20 cellular contexts compared by ENCODE assay signal in the genomic region with DNA sequence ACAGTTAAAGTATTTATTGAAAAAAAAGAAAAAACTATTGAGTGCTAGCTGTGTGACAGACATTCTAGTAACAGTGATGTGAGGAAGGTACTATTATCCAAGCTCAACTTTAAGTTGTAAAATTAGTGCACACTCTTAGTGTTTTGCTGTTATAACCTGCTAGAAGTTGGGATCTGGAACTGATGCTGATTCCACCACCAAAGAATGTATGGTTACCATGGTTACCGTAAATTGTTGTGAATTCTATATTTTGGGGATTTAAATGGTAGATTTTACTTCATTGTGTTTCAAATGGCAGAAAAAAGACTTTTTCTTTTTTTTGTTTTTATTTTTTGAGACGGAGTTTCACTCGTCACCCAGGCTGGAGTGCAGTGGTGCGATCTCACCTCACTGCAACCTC. TPM values are rescaled to one million over a fixed set of nuclear protein-coding genes. Genes with fewer than 3 reads are reported as not detected.
DNase-seq lines count a peak whose midpoint lies in the region; ATAC-seq and TF ChIP-seq lines count a peak whose summit lies in the region.
"Had no signal": no experiment of that assay in that cellular context is flagged by ENCODE, and none has a peak within 500 bp of the region (broad histone marks: within the 10 kb centered on the region; RNA-seq: fewer than 3 reads in every experiment).

No MANE protein-coding gene starts in this region.

- H3K27ac Mint-ChIP-seq in T-helper 17 cell (peak overlapping the region; percentile 54), mesothelial cell of epicardium (peak overlapping the region; percentile 34)
- no peak overlapping the region for H3K27ac Mint-ChIP-seq in stimulated activated naive B cell treated with anti-CD40 and anti-IgM and Interleukin-4, amounts not matched to agents 10 μg/mL and 1 μg/mL and 100 μg/mL, for 72 hours
- no peak overlapping the region for H3K27ac Mint-ChIP-seq in activated naive CD8-positive, alpha-beta T cell treated with anti-CD3 and anti-CD28 coated beads for 36 hours

- H3K27me3 Mint-ChIP-seq in T-helper 17 cell (no peaks in the 10 kb centered on the region), mesothelial cell of epicardium (ENCODE audit: low read depth) (no peaks in the 10 kb centered on the region)
- H3K27me3 Mint-ChIP-seq in stimulated activated naive B cell treated with anti-CD40 and anti-IgM and Interleukin-4, amounts not matched to agents 10 μg/mL and 1 μg/mL and 100 μg/mL, for 72 hours, result no peaks in the 10 kb centered on the region
- H3K27me3 Mint-ChIP-seq in activated naive CD8-positive, alpha-beta T cell treated with anti-CD3 and anti-CD28 coated beads for 36 hours, result no peaks in the 10 kb centered on the region

- H3K4me3 ChIP-seq in choroid plexus epithelial cell (ENCODE audit: low read depth, low read length), result no peak overlapping the region

- TF ChIP-seq CTCF in choroid plexus epithelial cell (conservative IDR thresholded peaks at IDR 0.05; ENCODE audit: low read depth, low read length) (no peak), mesothelial cell of epicardium (IDR thresholded peaks at IDR 0.05; ENCODE audit: unreplicated experiment) (no peak)

- DNase-seq in ELR (ENCODE audit: low read depth) (peak; percentile 53), T-helper 17 cell (no peak), choroid plexus epithelial cell (ENCODE audit: low read depth) (peak; percentile 50), mesothelial cell of epicardium (ENCODE audit: low spot score in 2 of 2, unreplicated experiment in 2 of 2) (no peak), iPS-NIHi7 (ENCODE audit: extremely low spot score) (no peak), NCI-H2029 treated with DMSO at 0.1 percent for 48 hours (lab: John Stamatoyannopoulos, UW) (no peak)
- no peak for DNase-seq in stimulated activated naive B cell treated with anti-CD40 and anti-IgM and Interleukin-4, amounts not matched to agents 10 μg/mL and 1 μg/mL and 100 μg/mL, for 72 hours
- DNase-seq in activated naive CD8-positive, alpha-beta T cell treated with anti-CD3 and anti-CD28 coated beads for 36 hours, result no peak
- DNase-seq: COR-L47, DMS153, Karpas-422, MM.1S, NCI-H1105, NCI-H187, NCI-H2171, NCI-H446 treated with DMSO at 0.1 percent for 48 hours, NCI-H748 treated with DMSO at 0.1 percent for 48 hours had no signal

- H3K36me3 Mint-ChIP-seq in T-helper 17 cell (ENCODE audit: low read depth) (no peaks in the 10 kb centered on the region), mesothelial cell of epicardium (no peaks in the 10 kb centered on the region)
- H3K36me3 Mint-ChIP-seq in stimulated activated naive B cell treated with anti-CD40 and anti-IgM and Interleukin-4, amounts not matched to agents 10 μg/mL and 1 μg/mL and 100 μg/mL, for 72 hours, result peaks cover 2 to 14% of the 10 kb centered on the region in 2 donors
- peaks cover 25% of the 10 kb centered on the region for H3K36me3 Mint-ChIP-seq in activated naive CD8-positive, alpha-beta T cell treated with anti-CD3 and anti-CD28 coated beads for 36 hours

- H3K9me3 Mint-ChIP-seq in mesothelial cell of epicardium, result no peaks in the 10 kb centered on the region
- no peaks in the 10 kb centered on the region for H3K9me3 Mint-ChIP-seq in stimulated activated naive B cell treated with anti-CD40 and anti-IgM and Interleukin-4, amounts not matched to agents 10 μg/mL and 1 μg/mL and 100 μg/mL, for 72 hours
- H3K9me3 Mint-ChIP-seq in activated naive CD8-positive, alpha-beta T cell treated with anti-CD3 and anti-CD28 coated beads for 36 hours, result no peaks in the 10 kb centered on the region
- H3K9me3 Mint-ChIP-seq: CD14-positive monocyte had no signal

- H3K4me3 Mint-ChIP-seq in T-helper 17 cell, result no peak overlapping the region
- no peak overlapping the region for H3K4me3 Mint-ChIP-seq in mesothelial cell of epicardium
- no peak overlapping the region for H3K4me3 Mint-ChIP-seq in stimulated activated naive B cell treated with anti-CD40 and anti-IgM and Interleukin-4, amounts not matched to agents 10 μg/mL and 1 μg/mL and 100 μg/mL, for 72 hours
- H3K4me3 Mint-ChIP-seq in activated naive CD8-positive, alpha-beta T cell treated with anti-CD3 and anti-CD28 coated beads for 36 hours, result no peak overlapping the region
- H3K4me3 Mint-ChIP-seq: CD14-positive monocyte had no signal

- no peaks in the 10 kb centered on the region for H3K9me3 ChIP-seq in T-helper 17 cell (ENCODE audit: control insufficient read depth, low read length, poor library complexity, severe bottlenecking)

- H3K4me1 Mint-ChIP-seq in T-helper 17 cell (peaks cover 45% of the 10 kb centered on the region), mesothelial cell of epicardium (peaks cover 45% of the 10 kb centered on the region)
- H3K4me1 Mint-ChIP-seq in stimulated activated naive B cell treated with anti-CD40 and anti-IgM and Interleukin-4, amounts not matched to agents 10 μg/mL and 1 μg/mL and 100 μg/mL, for 72 hours, result peaks cover 33 to 49% of the 10 kb centered on the region in 2 donors
- peaks cover 63% of the 10 kb centered on the region for H3K4me1 Mint-ChIP-seq in activated naive CD8-positive, alpha-beta T cell treated with anti-CD3 and anti-CD28 coated beads for 36 hours

- ATAC-seq in T-helper 17 cell, result no peak
- no peak for ATAC-seq in stimulated activated naive B cell treated with anti-CD40 and anti-IgM and Interleukin-4, amounts not matched to agents 10 μg/mL and 1 μg/mL and 100 μg/mL, for 72 hours (replicated peaks)
- ATAC-seq: Panc1, Right ventricle myocardium inferior had no signal

RNA-seq across cellular contexts. Expression of a gene that starts 5.3 kb away (rescaled TPM):
- total RNA-seq in T-helper 17 cell (10 to 100 TPM; 66.6 to 68.3 TPM), mesothelial cell of epicardium (59.3 to 62.5 TPM (median 60.9 TPM) in 3 replicates)
- 100 to 1,000 TPM; 151 to 162 TPM for total RNA-seq in activated naive CD8-positive, alpha-beta T cell treated with anti-CD3 and anti-CD28 coated beads for 36 hours

Comparison
In these comparisons a context has a peak if more than half of its experiments do, and no peak if none do; other contexts are left out.
1. DNase-seq: peak in ELR (single experiment) and choroid plexus epithelial cell (single experiment); none in T-helper 17 cell (0 of 3), mesothelial cell of epicardium (0 of 2), stimulated activated naive B cell treated with anti-CD40 and anti-IgM and Interleukin-4, amounts not matched to agents 10 μg/mL and 1 μg/mL and 100 μg/mL, for 72 hours (single experiment), activated naive CD8-positive, alpha-beta T cell treated with anti-CD3 and anti-CD28 coated beads for 36 hours (single experiment), iPS-NIHi7 (single experiment) and NCI-H2029 treated with DMSO at 0.1 percent for 48 hours (single experiment).
2. H3K27ac Mint-ChIP-seq: peak in T-helper 17 cell (single experiment) and mesothelial cell of epicardium (single experiment); none in stimulated activated naive B cell treated with anti-CD40 and anti-IgM and Interleukin-4, amounts not matched to agents 10 μg/mL and 1 μg/mL and 100 μg/mL, for 72 hours (single experiment) and activated naive CD8-positive, alpha-beta T cell treated with anti-CD3 and anti-CD28 coated beads for 36 hours (single experiment).